19 cellular contexts compared by ENCODE assay signal in genomic region chr1:214341918-214342317, GRCh38.
DNase-seq lines count a peak whose midpoint lies in the region; ATAC-seq, FAIRE-seq and TF ChIP-seq lines count a peak whose summit lies in the region.
"Had no signal": no experiment of that assay in that cellular context is flagged by ENCODE, and none has a peak within 500 bp of the region (broad histone marks: within the 10 kb centered on the region; RNA-seq: fewer than 3 reads in every experiment).

No MANE protein-coding gene starts in this region.

- peaks cover 33% of the 10 kb centered on the region for H3K4me1 Mint-ChIP-seq in Caco-2 (ENCODE audit: low read depth, unreplicated experiment)
- no peaks in the 10 kb centered on the region for H3K4me1 Mint-ChIP-seq in stimulated activated effector memory CD8-positive, alpha-beta T cell treated with anti-CD3 and anti-CD28 coated beads, Interleukin-12 subunit alpha, Interleukin-12 subunit beta, amount 100 ng/mL, for 72 hours
- H3K4me1 Mint-ChIP-seq: CD4-positive, CD25-positive, alpha-beta regulatory T cell had no signal

- H3K4me1 ChIP-seq in Caco-2 (0 out of 2 replicates have a peak, but pooled peaks cover 4% of the 10 kb centered on the region), foreskin keratinocyte (no peaks in the 10 kb centered on the region)

- H3K27ac Mint-ChIP-seq in Caco-2 (ENCODE audit: unreplicated experiment), result peak overlapping the region; percentile 79
- H3K27ac Mint-ChIP-seq in stimulated activated effector memory CD8-positive, alpha-beta T cell treated with anti-CD3 and anti-CD28 coated beads, Interleukin-12 subunit alpha, Interleukin-12 subunit beta, amount 100 ng/mL, for 72 hours, result no peak overlapping the region

- POLR2A ChIA-PET in Caco-2 (lab: Charles Lee), result no interaction called here

- in situ Hi-C loops in astrocyte of the spinal cord (cut with HindIII; ENCODE audit: low sequenced_read_pairs), result no loop called here
- in situ Hi-C loops in GM13976 (cut with MboI; ENCODE audit: low sequenced_read_pairs, unreplicated experiment), result no loop called here

- BruUV-seq in Caco-2 (replicated peaks; lab: Mats Ljungman, UMichigan), result no TSS peak

- H3K9me3 Mint-ChIP-seq in Caco-2 (ENCODE audit: unreplicated experiment), result peaks cover 30% of the 10 kb centered on the region
- peaks cover 7% of the 10 kb centered on the region for H3K9me3 Mint-ChIP-seq in stimulated activated effector memory CD8-positive, alpha-beta T cell treated with anti-CD3 and anti-CD28 coated beads, Interleukin-12 subunit alpha, Interleukin-12 subunit beta, amount 100 ng/mL, for 72 hours
- H3K9me3 Mint-ChIP-seq: HFFc6 had no signal

- H3K27ac ChIP-seq in foreskin keratinocyte, result no peak overlapping the region
- H3K27ac ChIP-seq: SK-N-MC had no signal

- ATAC-seq in foreskin keratinocyte (no peak), HG03460 (IDR thresholded peaks at IDR 0.05; ENCODE audit: unreplicated experiment) (no peak)
- no peak for ATAC-seq in stimulated activated effector memory CD8-positive, alpha-beta T cell treated with anti-CD3 and anti-CD28 coated beads, Interleukin-12 subunit alpha, Interleukin-12 subunit beta, amount 100 ng/mL, for 72 hours
- ATAC-seq: Panc1 had no signal

- peaks cover 95% of the 10 kb centered on the region for H3K36me3 Mint-ChIP-seq in Caco-2 (ENCODE audit: insufficient read depth, unreplicated experiment)
- peaks cover 12% of the 10 kb centered on the region for H3K36me3 Mint-ChIP-seq in stimulated activated effector memory CD8-positive, alpha-beta T cell treated with anti-CD3 and anti-CD28 coated beads, Interleukin-12 subunit alpha, Interleukin-12 subunit beta, amount 100 ng/mL, for 72 hours

- H3K4me3 ChIP-seq in Caco-2 (ENCODE audit: low read depth, low read length) (no peak overlapping the region), LNCaP clone FGC (ENCODE audit: low read depth, low read length) (no peak overlapping the region), astrocyte of the spinal cord (ENCODE audit: low read depth, low read length) (no peak overlapping the region)
- H3K4me3 ChIP-seq: SK-N-MC had no signal

- TF ChIP-seq CTCF in Caco-2 (IDR thresholded peaks at IDR 0.05; ENCODE audit: insufficient read depth in 1 of 2, low read depth in 1 of 2, low read length in 1 of 2, severe bottlenecking in 1 of 2, unreplicated experiment in 1 of 2), result no peak
- peak; percentile 46 for TF ChIP-seq CTCF in LNCaP clone FGC (IDR thresholded peaks at IDR 0.05; ENCODE audit: control insufficient read depth, extremely low read depth, insufficient read depth)
- peak; percentile 45 for TF ChIP-seq CTCF in astrocyte of the spinal cord (IDR thresholded peaks at IDR 0.05; ENCODE audit: low read depth, low read length)
- peak; percentile 23 for TF ChIP-seq CTCF in foreskin keratinocyte (conservative IDR thresholded peaks at IDR 0.05)
- no peak for TF ChIP-seq CTCF in GM13976 (IDR thresholded peaks at IDR 0.05; ENCODE audit: borderline replicate concordance, control extremely low read depth, extremely low read depth, insufficient read depth, missing control alignments)

- DNase-seq in Caco-2 (no peak), LNCaP clone FGC (ENCODE audit: low read depth) (no peak), astrocyte of the spinal cord (ENCODE audit: low read depth, low spot score) (no peak), foreskin keratinocyte (no peak), frontal cortex (ENCODE audit: low spot score in 2 of 2) (no peak), GM13976 (ENCODE audit: low spot score) (no peak)
- no peak for DNase-seq in stimulated activated effector memory CD8-positive, alpha-beta T cell treated with anti-CD3 and anti-CD28 coated beads, Interleukin-12 subunit alpha, Interleukin-12 subunit beta, amount 100 ng/mL, for 72 hours (ENCODE audit: low spot score in 2 of 2)
- DNase-seq: ACHN; CD4-positive, CD25-positive, alpha-beta regulatory T cell; GOT3; HFFc6; KG1; NCI-H1092 treated with DMSO at 0.1 percent for 48 hours; NCI-H2081 treated with DMSO at 0.1 percent for 48 hours; NCI-H226; NCI-H524 treated with DMSO at 0.1 percent for 48 hours had no signal

- H3K27me3 ChIP-seq in Caco-2 (replicated peaks; ENCODE audit: control insufficient read depth, insufficient read depth, low read length) (no peaks in the 10 kb centered on the region), foreskin keratinocyte (no peaks in the 10 kb centered on the region)

- no peaks in the 10 kb centered on the region for H3K27me3 Mint-ChIP-seq in Caco-2 (ENCODE audit: insufficient read depth, unreplicated experiment)
- H3K27me3 Mint-ChIP-seq: CD4-positive, CD25-positive, alpha-beta regulatory T cell had no signal

- no peak for FAIRE-seq in frontal cortex (lab: Jason Lieb, UNC)

- no peak overlapping the region for H3K4me3 Mint-ChIP-seq in Caco-2 (ENCODE audit: unreplicated experiment)
- H3K4me3 Mint-ChIP-seq in stimulated activated effector memory CD8-positive, alpha-beta T cell treated with anti-CD3 and anti-CD28 coated beads, Interleukin-12 subunit alpha, Interleukin-12 subunit beta, amount 100 ng/mL, for 72 hours, result no peak overlapping the region
- H3K4me3 Mint-ChIP-seq: CD4-positive, CD25-positive, alpha-beta regulatory T cell; HFFc6 had no signal

- no peaks in the 10 kb centered on the region for H3K9me3 ChIP-seq in Caco-2

- H3K36me3 ChIP-seq in Caco-2 (ENCODE audit: control insufficient read depth, insufficient read depth, low read length), result no peaks in the 10 kb centered on the region; the same call in 1 of the 2 replicates

- intact Hi-C loops in Caco-2 (cut with micrococcal nuclease; ENCODE audit: unreplicated experiment), result no loop called here

- CTCF ChIA-PET in Caco-2 (lab: Charles Lee), result interaction anchor here (1.4 kb wide), 1 partner anchor 10 kb away, joined by 9 read pairs; no protein-coding TSS in a partner anchor

Comparison
In these comparisons a context has a peak if more than half of its experiments do, and no peak if none do; other contexts are left out.
1. CTCF ChIP-seq: peak in LNCaP clone FGC (single experiment), astrocyte of the spinal cord (single experiment) and foreskin keratinocyte (single experiment); none in Caco-2 (0 of 2) and GM13976 (single experiment).